Comparison of ENCODE assay signal across 7 cellular contexts in genomic region chr18:35343488-35343935, GRCh38. TPM values are rescaled to one million over a fixed set of nuclear protein-coding genes. Genes with fewer than 3 reads are reported as not detected.
DNase-seq lines count a peak whose midpoint lies in the region; ATAC-seq lines count a peak whose summit lies in the region.

No MANE protein-coding gene starts in this region.

- H3K4me1 Mint-ChIP-seq in activated CD4-positive, alpha-beta memory T cell treated with anti-CD3 and anti-CD28 coated beads for 36 hours (ENCODE audit: low read depth) = peaks cover 48% of the 10 kb centered on the region
- peaks cover 54% of the 10 kb centered on the region for H3K4me1 Mint-ChIP-seq in stimulated activated naive CD8-positive, alpha-beta T cell treated with anti-CD3 and anti-CD28 coated beads, Interleukin-15, amount 100 ng/mL, for 72 hours

- peaks cover 29% of the 10 kb centered on the region for H3K36me3 Mint-ChIP-seq in activated CD4-positive, alpha-beta memory T cell treated with anti-CD3 and anti-CD28 coated beads for 36 hours

- H3K4me3 ChIP-seq in iPS-11a (ENCODE audit: low read depth, low read length) = peak overlapping the region; percentile 94

- no peak for DNase-seq in activated CD4-positive, alpha-beta memory T cell treated with anti-CD3 and anti-CD28 coated beads for 36 hours
- no peak for DNase-seq in stimulated activated naive CD8-positive, alpha-beta T cell treated with anti-CD3 and anti-CD28 coated beads, Interleukin-15, amount 100 ng/mL, for 72 hours
- no peak for DNase-seq in NCI-H524 (lab: John Stamatoyannopoulos, UW)
- DNase-seq in NCI-H510A treated with DMSO at 0.1 percent for 48 hours (lab: John Stamatoyannopoulos, UW) = no peak

- H3K27ac Mint-ChIP-seq in activated CD4-positive, alpha-beta memory T cell treated with anti-CD3 and anti-CD28 coated beads for 36 hours = peak overlapping the region; percentile 96
- peak overlapping the region; percentile 96 to 99 for H3K27ac Mint-ChIP-seq in stimulated activated naive CD8-positive, alpha-beta T cell treated with anti-CD3 and anti-CD28 coated beads, Interleukin-15, amount 100 ng/mL, for 72 hours

- H3K27me3 Mint-ChIP-seq in activated CD4-positive, alpha-beta memory T cell treated with anti-CD3 and anti-CD28 coated beads for 36 hours = no peaks in the 10 kb centered on the region
- H3K27me3 Mint-ChIP-seq in stimulated activated naive CD8-positive, alpha-beta T cell treated with anti-CD3 and anti-CD28 coated beads, Interleukin-15, amount 100 ng/mL, for 72 hours = no peaks in the 10 kb centered on the region

- CTCF ChIA-PET in activated CD4-positive, alpha-beta memory T cell treated with anti-CD3 and anti-CD28 coated beads for 36 hours (lab: Charles Lee) = interaction anchor here (1.5 to 3.0 kb wide), 3 partner anchors 12 to 112 kb away, joined by 6 to 14 read pairs (median 7); no protein-coding TSS in a partner anchor

- POLR2A ChIA-PET in activated CD4-positive, alpha-beta memory T cell treated with anti-CD3 and anti-CD28 coated beads for 36 hours (lab: Charles Lee) = interaction anchor here (1.1 to 2.6 kb wide), 7 partner anchors 54 to 629 kb away, joined by 3 to 12 read pairs (median 7); partner anchors contain the start of genes MAPRE2, RMP24, ZNF397 and ZSCAN30

- intact Hi-C loops in activated CD4-positive, alpha-beta memory T cell treated with anti-CD3 and anti-CD28 coated beads for 36 hours (cut with micrococcal nuclease) = loop anchor here (5.0 kb wide), 1 partner anchor 481 kb away; no protein-coding TSS in a partner anchor

- peak overlapping the region; percentile 87 for H3K4me3 Mint-ChIP-seq in activated CD4-positive, alpha-beta memory T cell treated with anti-CD3 and anti-CD28 coated beads for 36 hours
- H3K4me3 Mint-ChIP-seq in stimulated activated naive CD8-positive, alpha-beta T cell treated with anti-CD3 and anti-CD28 coated beads, Interleukin-15, amount 100 ng/mL, for 72 hours = peak overlapping the region; percentile 92 to 97

- peak; percentile 2 for ATAC-seq in HG03175 (IDR thresholded peaks at IDR 0.05; ENCODE audit: unreplicated experiment)
- no peak for ATAC-seq in stimulated activated naive CD8-positive, alpha-beta T cell treated with anti-CD3 and anti-CD28 coated beads, Interleukin-15, amount 100 ng/mL, for 72 hours
- no peak for ATAC-seq in GM19467 (IDR thresholded peaks at IDR 0.05; ENCODE audit: unreplicated experiment)

- no peaks in the 10 kb centered on the region for H3K9me3 Mint-ChIP-seq in activated CD4-positive, alpha-beta memory T cell treated with anti-CD3 and anti-CD28 coated beads for 36 hours
- no peaks in the 10 kb centered on the region for H3K9me3 Mint-ChIP-seq in stimulated activated naive CD8-positive, alpha-beta T cell treated with anti-CD3 and anti-CD28 coated beads, Interleukin-15, amount 100 ng/mL, for 72 hours

RNA-seq across cellular contexts. Expression of gene ZNF24, which starts 0.7 kb away (rescaled TPM):
- 10 to 100 TPM; 40.6 to 48.6 TPM for total RNA-seq in activated CD4-positive, alpha-beta memory T cell treated with anti-CD3 and anti-CD28 coated beads for 36 hours

RNA-seq across cellular contexts. Expression of gene ZNF396, which starts 33.6 kb away (rescaled TPM):
- 1 to 10 TPM in 1 of 2 experiments, under 1 TPM in 1; 0.93 to 1.6 TPM for total RNA-seq in activated CD4-positive, alpha-beta memory T cell treated with anti-CD3 and anti-CD28 coated beads for 36 hours

RNA-seq across cellular contexts. Expression of gene ZSCAN30, which starts 53.5 kb away (rescaled TPM):
- 10 to 100 TPM; 17.9 to 19.6 TPM for total RNA-seq in activated CD4-positive, alpha-beta memory T cell treated with anti-CD3 and anti-CD28 coated beads for 36 hours
